ENCODE assay signal across 8 cellular contexts in genomic region chr11:15650105-15650938, GRCh38.
A peak's percentile ranks its signal among the peaks of the same experiment; 100 is the strongest.
DNase-seq lines count a peak whose midpoint lies in the region; ATAC-seq, FAIRE-seq and TF ChIP-seq lines count a peak whose summit lies in the region.

No MANE protein-coding gene starts in this region.

- peak; percentile 93 for DNase-seq in Ammon's horn (ENCODE audit: low spot score)
- DNase-seq in NCI-H446 (lab: John Stamatoyannopoulos, UW) = peak; percentile 90 to 95
- peak; percentile 93 for DNase-seq in activated CD4-positive, alpha-beta T cell treated with anti-CD3 and anti-CD28 coated beads, Interleukin-2, amount 10 ng/mL, durations not matched to agents 24 days and 14 days
- DNase-seq in dermis blood vessel endothelial cell = peak; percentile 94
- peak; percentile 84 for DNase-seq in HepG2 (ENCODE audit: low spot score)
- peak; percentile 49 for DNase-seq in stimulated activated CD4-positive, alpha-beta T cell treated with anti-CD3 and anti-CD28 coated beads, Interleukin-2, amount 100 ng/mL, for 4 hours (ENCODE audit: low read depth)

- in situ Hi-C loops in HepG2 (cut with HindIII; ENCODE audit: extremely low pct_ligation_motif_present, low pct_unique_long_range_greater_than_20kb) = no loop called here

- no peak overlapping the region for H3K27ac Mint-ChIP-seq in activated CD4-positive, alpha-beta T cell treated with anti-CD3 and anti-CD28 coated beads, Interleukin-2, amount 10 ng/mL, durations not matched to agents 24 days and 14 days

- H3K27ac ChIP-seq in HepG2 (ENCODE audit: extremely low read length, insufficient read depth, low read length) = no peak overlapping the region

- peak; percentile 94 for TF ChIP-seq RAD21 in HepG2 (CRISPR knock-in tag; IDR thresholded peaks at IDR 0.05)

- intact Hi-C loops in activated CD4-positive, alpha-beta T cell treated with anti-CD3 and anti-CD28 coated beads, Interleukin-2, amount 10 ng/mL, durations not matched to agents 24 days and 14 days (cut with micrococcal nuclease) = loop anchor here (1.0 to 5.0 kb wide), 3 partner anchors 167 to 963 kb away; no protein-coding TSS in a partner anchor
- intact Hi-C loops in HepG2 (cut with micrococcal nuclease; ENCODE audit: unreplicated experiment) = loop anchor here (1.0 to 2.0 kb wide), 2 partner anchors 120 to 963 kb away; no protein-coding TSS in a partner anchor

- H3K79me2 ChIP-seq in HepG2 (ENCODE audit: insufficient read depth, low read length) = no peaks in the 10 kb centered on the region

- H3K4me3 ChIP-seq in HepG2 (replicated peaks in 1 of 3; ENCODE audit: insufficient read depth in 1 of 3, low read depth in 2 of 3, low read length in 3 of 3) = peak overlapping the region in 1 of 3 experiments; percentile 39; a peak in 1 of 6 replicates

- H3K4me2 ChIP-seq in HepG2 (ENCODE audit: low read depth, low read length) = peak overlapping the region; percentile 58

- H3K4me1 Mint-ChIP-seq in activated CD4-positive, alpha-beta T cell treated with anti-CD3 and anti-CD28 coated beads, Interleukin-2, amount 10 ng/mL, durations not matched to agents 24 days and 14 days = no peaks in the 10 kb centered on the region

- peak; percentile 99 for TF ChIP-seq CTCF in HepG2 (CRISPR knock-in tag; IDR thresholded peaks at IDR 0.05)

- BruUV-seq in HepG2 (replicated peaks; lab: Mats Ljungman, UMichigan) = no TSS peak

- ATAC-seq in GM19023 (IDR thresholded peaks at IDR 0.05; ENCODE audit: unreplicated experiment) (peak; percentile 97), HG03196 (IDR thresholded peaks at IDR 0.05; ENCODE audit: unreplicated experiment) (peak; percentile 97), HepG2 (peak; percentile 100)

- TF ChIP-seq EP300 in HepG2 (IDR thresholded peaks at IDR 0.05; ENCODE audit: low read depth in 2 of 2, low read length in 2 of 2) (peak; percentile 62 to 85), HepG2 (CRISPR knock-in tag; IDR thresholded peaks at IDR 0.05; ENCODE audit: borderline replicate concordance) (peak; percentile 18; the same call in 1 of the 2 replicates)

- peaks cover 0 to 7% of the 10 kb centered on the region in 2 experiments; a peak in 3 of 5 replicates for H3K27me3 ChIP-seq in HepG2 (ENCODE audit: control insufficient read depth in 1 of 2, insufficient read depth in 2 of 2, low read length in 2 of 2)

- H3K4me3 Mint-ChIP-seq in activated CD4-positive, alpha-beta T cell treated with anti-CD3 and anti-CD28 coated beads, Interleukin-2, amount 10 ng/mL, durations not matched to agents 24 days and 14 days = no peak overlapping the region

- H3K9ac ChIP-seq in HepG2 (ENCODE audit: insufficient read depth, low read depth, low read length) = no peak overlapping the region

- 31% methylated on average over 9 of the region's 41 CpGs for WGBS in HepG2 (ENCODE audit: low lambda C conversion rate)

- H3K36me3 Mint-ChIP-seq in activated CD4-positive, alpha-beta T cell treated with anti-CD3 and anti-CD28 coated beads, Interleukin-2, amount 10 ng/mL, durations not matched to agents 24 days and 14 days (ENCODE audit: low read depth) = no peaks in the 10 kb centered on the region

- H2AFZ ChIP-seq in HepG2 (ENCODE audit: low read length) = no peak overlapping the region

- H3K9me3 Mint-ChIP-seq in activated CD4-positive, alpha-beta T cell treated with anti-CD3 and anti-CD28 coated beads, Interleukin-2, amount 10 ng/mL, durations not matched to agents 24 days and 14 days = no peaks in the 10 kb centered on the region

- no peaks in the 10 kb centered on the region for H3K9me3 ChIP-seq in HepG2 (ENCODE audit: low read length)

- H3K4me1 ChIP-seq in HepG2 (ENCODE audit: insufficient read depth, low read length) = peaks cover 7% of the 10 kb centered on the region

- CTCF ChIA-PET in HepG2 (lab: Yijun Ruan, JAX; ENCODE audit: low intra/inter-chr PET ratio, low total read pairs) = no interaction called here

- H3K27me3 Mint-ChIP-seq in activated CD4-positive, alpha-beta T cell treated with anti-CD3 and anti-CD28 coated beads, Interleukin-2, amount 10 ng/mL, durations not matched to agents 24 days and 14 days = peaks cover 23% of the 10 kb centered on the region

- POLR2A ChIA-PET in HepG2 (lab: Yijun Ruan, JAX) = interaction anchor here (0.9 kb wide), 1 partner anchor 1088 kb away, joined by 3 read pairs; the partner anchor contains the start of gene C11orf58

- FAIRE-seq in HepG2 (lab: Jason Lieb, UNC) = peak; percentile 57

- no peaks in the 10 kb centered on the region for H4K20me1 ChIP-seq in HepG2 (ENCODE audit: insufficient read depth, low read length)

- no peaks in the 10 kb centered on the region for H3K36me3 ChIP-seq in HepG2 (replicated peaks in 1 of 2; ENCODE audit: control insufficient read depth in 1 of 2, insufficient read depth in 2 of 2, low read length in 2 of 2)

- no peak for TF ChIP-seq POLR2A in HepG2 (IDR thresholded peaks at IDR 0.05; ENCODE audit: insufficient read depth in 1 of 2, low read depth in 2 of 2, low read length in 2 of 2)

TF ChIP-seq in HepG2, 621 proteins besides CTCF, POLR2A, EP300 and RAD21 (continues in another document):
- TF ChIP-seq DDIT3 (CRISPR knock-in tag; IDR thresholded peaks at IDR 0.05) = no peak
- peak; percentile 62 for TF ChIP-seq AGO1 (IDR thresholded peaks at IDR 0.05; ENCODE audit: low read depth, low read length, poor library complexity, severe bottlenecking)
- no peak for TF ChIP-seq ZNF282 (IDR thresholded peaks at IDR 0.05; ENCODE audit: partially characterized antibody)
- no peak for TF ChIP-seq SNAI1 (CRISPR knock-in tag; IDR thresholded peaks at IDR 0.05; ENCODE audit: borderline replicate concordance)
- TF ChIP-seq ZNF138 (CRISPR knock-in tag; IDR thresholded peaks at IDR 0.05; ENCODE audit: low read depth) = peak; percentile 61; the same call in 1 of the 2 replicates
- no peak for TF ChIP-seq ZNF597 (CRISPR knock-in tag; IDR thresholded peaks at IDR 0.05)
- no peak for TF ChIP-seq HINFP (CRISPR knock-in tag; IDR thresholded peaks at IDR 0.05; ENCODE audit: low read depth)
- TF ChIP-seq RNF2 (conservative IDR thresholded peaks at IDR 0.05; ENCODE audit: low read depth) = peak; percentile 86
- TF ChIP-seq ZNF766 (CRISPR knock-in tag; IDR thresholded peaks at IDR 0.05; ENCODE audit: borderline replicate concordance) = 0 out of 2 replicates have a peak, but pooled peaks have one; percentile 36
- no peak for TF ChIP-seq IRF9 (CRISPR knock-in tag; IDR thresholded peaks at IDR 0.05; ENCODE audit: borderline replicate concordance)
- TF ChIP-seq RFX1 (IDR thresholded peaks at IDR 0.05) = no peak
- peak; percentile 79 for TF ChIP-seq SPEN (CRISPR knock-in tag; IDR thresholded peaks at IDR 0.05; ENCODE audit: low read depth)
- peak; percentile 77 for TF ChIP-seq RXRB (CRISPR knock-in tag; IDR thresholded peaks at IDR 0.05; ENCODE audit: borderline replicate concordance)
- TF ChIP-seq ZMAT3 (CRISPR knock-in tag; conservative IDR thresholded peaks at IDR 0.05) = no peak; the same call in 1 of the 2 replicates
- TF ChIP-seq CEBPB (IDR thresholded peaks at IDR 0.05; ENCODE audit: borderline replicate concordance, low read depth, low read length) = no peak
- TF ChIP-seq TEF (CRISPR knock-in tag; IDR thresholded peaks at IDR 0.05) = no peak
- TF ChIP-seq ZNF30 (CRISPR knock-in tag; IDR thresholded peaks at IDR 0.05) = peak; percentile 60; the same call in 1 of the 2 replicates
